ENCODE assay signal across 11 cellular contexts in the genomic region with DNA sequence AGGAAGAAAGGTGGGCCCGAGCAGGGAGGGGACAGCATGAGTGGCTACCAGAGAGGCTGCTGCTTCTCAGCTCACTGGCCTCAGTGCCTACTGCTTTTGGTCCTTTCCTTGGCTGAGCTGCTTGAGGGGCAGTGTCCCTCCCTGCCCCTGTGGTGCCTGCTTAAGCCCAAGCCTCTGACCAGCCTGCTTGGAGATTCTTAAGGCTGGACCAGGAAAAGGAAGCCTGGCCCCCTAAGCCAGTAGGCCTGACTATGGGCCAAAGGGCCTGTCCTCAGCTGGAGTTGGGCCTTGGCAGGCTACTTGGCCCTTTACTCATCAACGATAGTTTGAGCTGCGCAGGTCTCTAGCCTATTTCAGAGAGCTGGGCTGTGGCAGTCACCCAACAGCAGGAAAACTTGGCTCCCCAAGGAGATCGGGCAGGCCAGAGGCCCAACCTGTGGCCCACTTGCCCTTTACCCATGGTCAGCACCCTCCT. TPM values are rescaled to one million over a fixed set of nuclear protein-coding genes. Genes with fewer than 3 reads are reported as not detected.
DNase-seq lines count a peak whose midpoint lies in the region; ATAC-seq, FAIRE-seq and TF ChIP-seq lines count a peak whose summit lies in the region.
"Had no signal": no experiment of that assay in that cellular context is flagged by ENCODE, and none has a peak within 500 bp of the region (broad histone marks: within the 10 kb centered on the region; RNA-seq: fewer than 3 reads in every experiment).

No MANE protein-coding gene starts in this region.

- no peak overlapping the region for H3K4me2 ChIP-seq in DND-41 (ENCODE audit: insufficient read depth, low read length)

- peak overlapping the region; percentile 92 to 97 for H3K27ac Mint-ChIP-seq in T-cell

- POLR2A ChIA-PET in T-cell (lab: Charles Lee), result interaction anchor here (0.5 to 1.7 kb wide), 6 partner anchors 10 to 115 kb away, joined by 3 to 6 read pairs (median 4); no protein-coding TSS in a partner anchor

- H2AFZ ChIP-seq in DND-41 (ENCODE audit: low read depth, low read length), result no peak overlapping the region

- CTCF ChIA-PET in T-cell (lab: Charles Lee), result interaction anchor here (0.6 to 4.3 kb wide), 11 partner anchors 12 to 113 kb away, joined by 3 to 36 read pairs (median 5); no protein-coding TSS in a partner anchor

- peak overlapping the region in 1 of 3 donors; percentile 55 for H3K4me3 Mint-ChIP-seq in T-cell

- intact Hi-C loops in Right ventricle myocardium superior (cut with DNase I) (no loop called here), pancreas (cut with DNase I) (loop anchor here in 1 of 3 donors (10.0 kb wide), 1 partner anchor 95 kb away; no protein-coding TSS in a partner anchor)

- H3K27me3 Mint-ChIP-seq in T-cell, result no peaks in the 10 kb centered on the region

- H3K4me3 ChIP-seq in DND-41 (ENCODE audit: low read depth in 1 of 2, low read length in 2 of 2), result no peak overlapping the region
- H3K4me3 ChIP-seq in pancreas, result no peak overlapping the region
- H3K4me3 ChIP-seq: colonic mucosa had no signal

- no peaks in the 10 kb centered on the region for H3K9me3 Mint-ChIP-seq in T-cell

- peaks cover 80% of the 10 kb centered on the region for H4K20me1 ChIP-seq in DND-41 (ENCODE audit: insufficient read depth, low read length)

- no peaks in the 10 kb centered on the region for H3K27me3 ChIP-seq in DND-41 (ENCODE audit: insufficient read depth, low read length, poor library complexity)
- H3K27me3 ChIP-seq in pancreas, result no peaks in the 10 kb centered on the region
- H3K27me3 ChIP-seq: colonic mucosa had no signal

- FAIRE-seq in pancreas (lab: Jason Lieb, UNC), result no peak

- TF ChIP-seq CTCF in DND-41 (IDR thresholded peaks at IDR 0.05; ENCODE audit: borderline replicate concordance, extremely low read depth, low read length, poor library complexity, severe bottlenecking), result no peak
- TF ChIP-seq CTCF in pancreas (IDR thresholded peaks at IDR 0.05), result no peak

- DNase-seq in DND-41, result peak; percentile 2
- peak in 2 of 34 experiments; percentile 0 to 23 for DNase-seq in T-cell
- DNase-seq in Right ventricle myocardium superior, result peak; percentile 44
- peak in 4 of 6 donors; percentile 0 to 25 (median 10) for DNase-seq in pancreas
- no peak for DNase-seq in OCI-M1 (lab: John Stamatoyannopoulos, UW)
- no peak for DNase-seq in LoVo (ENCODE audit: low spot score)
- DNase-seq: activated CD4-positive, alpha-beta T cell treated with anti-CD3 and anti-CD28 coated beads for 48 hours; colonic mucosa; MV-4-11; NCI-H345 had no signal

- no peak overlapping the region for H3K9ac ChIP-seq in DND-41 (ENCODE audit: low read depth, low read length)

- H3K79me2 ChIP-seq in DND-41 (ENCODE audit: insufficient read depth, low read length), result peaks cover 31% of the 10 kb centered on the region

- no peak overlapping the region for H3K27ac ChIP-seq in DND-41 (ENCODE audit: low read length)
- H3K27ac ChIP-seq in pancreas, result no peak overlapping the region
- H3K27ac ChIP-seq: colonic mucosa had no signal

- H3K36me3 ChIP-seq in DND-41 (ENCODE audit: insufficient read depth, low read length) (peaks cover 91% of the 10 kb centered on the region), pancreas (peaks cover 0 to 16% (median 6%) of the 10 kb centered on the region in 3 donors)
- H3K36me3 ChIP-seq: colonic mucosa had no signal

- peaks cover 60% of the 10 kb centered on the region for H3K36me3 Mint-ChIP-seq in T-cell

- H3K4me1 ChIP-seq in DND-41 (ENCODE audit: insufficient read depth, low read length) (peaks cover 9% of the 10 kb centered on the region; the same call in 1 of the 2 replicates), pancreas (no peaks in the 10 kb centered on the region)
- H3K4me1 ChIP-seq: colonic mucosa had no signal

- no peak for ATAC-seq in DND-41 (ENCODE audit: insufficient read depth, low read depth)
- no peak for ATAC-seq in T-cell (replicated peaks in 1 of 4)
- peak; percentile 65 for ATAC-seq in Right ventricle myocardium superior (ENCODE audit: poor library complexity)
- no peak for ATAC-seq in pancreas
- ATAC-seq in HG02623 (IDR thresholded peaks at IDR 0.05; ENCODE audit: unreplicated experiment), result no peak

- no peaks in the 10 kb centered on the region for H3K9me3 ChIP-seq in DND-41 (ENCODE audit: insufficient read depth, low read length, severe bottlenecking)
- no peaks in the 10 kb centered on the region for H3K9me3 ChIP-seq in pancreas
- H3K9me3 ChIP-seq: colonic mucosa had no signal

- H3K4me1 Mint-ChIP-seq in T-cell, result peaks cover 79 to 85% (median 80%) of the 10 kb centered on the region in 3 donors

- 88 to 89% methylated on average over 4 of the region's 4 CpGs for WGBS in pancreas, 2 donors

RNA-seq across cellular contexts. Expression of a gene that starts 24.9 kb away (rescaled TPM):
- 100 to 1,000 TPM; 503 to 749 (median 693) TPM for total RNA-seq in T-cell
- total RNA-seq in Right ventricle myocardium superior, result 2.2 TPM
- 10 to 100 TPM in 1 of 6 donors, 1 to 10 TPM in 5; 5.6 to 13.1 (median 7.7) TPM for total RNA-seq in pancreas
- polyA plus RNA-seq in pancreas, result 1 to 10 TPM; 1.9 to 4.6 TPM

RNA-seq across cellular contexts. Expression of a gene that starts 37.3 kb away (rescaled TPM):
- total RNA-seq in T-cell, result 100 to 1,000 TPM; 178 to 314 (median 203) TPM
- total RNA-seq in Right ventricle myocardium superior, result 424 TPM
- total RNA-seq in pancreas, result 100 to 1,000 TPM in 3 of 6 donors, 10 to 100 TPM in 3; 76.3 to 142 (median 97.6) TPM
- polyA plus RNA-seq in pancreas, result 100 to 1,000 TPM in 1 of 2 donors, 10 to 100 TPM in 1; 67.5 to 252 TPM

Comparison
In these comparisons a context has a peak if more than half of its experiments do, and no peak if none do; other contexts are left out.
1. DNase-seq: peak in DND-41 (single experiment), Right ventricle myocardium superior (single experiment) and pancreas (4 of 6); none in OCI-M1 (single experiment) and LoVo (single experiment).
2. RNA of a gene that starts 24.9 kb away (total RNA-seq): 503 to 749 TPM in T-cell; 5.6 to 13.1 TPM in pancreas and 2.2 TPM in Right ventricle myocardium superior (single experiment); every median in the first group is over 10 times any median in the second.